11 cellular contexts compared by ENCODE assay signal in genomic region chr9:114287001-114287762, GRCh38. TPM values are rescaled to one million over a fixed set of nuclear protein-coding genes. Genes with fewer than 3 reads are reported as not detected.
DNase-seq lines count a peak whose midpoint lies in the region; ATAC-seq and TF ChIP-seq lines count a peak whose summit lies in the region.
"Had no signal": no experiment of that assay in that cellular context is flagged by ENCODE, and none has a peak within 500 bp of the region (broad histone marks: within the 10 kb centered on the region; RNA-seq: fewer than 3 reads in every experiment).

No MANE protein-coding gene starts in this region.

- POLR2A ChIA-PET in A673 (lab: Charles Lee; ENCODE audit: low non-redundant PET): no interaction called here
- POLR2A ChIA-PET in GM10248 (lab: Yijun Ruan, JAX): no interaction called here

- H3K4me3 ChIP-seq in A673 (ENCODE audit: low read depth, low read length, poor library complexity, severe bottlenecking) (no peak overlapping the region), SJCRH30 (no peak overlapping the region), lower lobe of right lung (no peak overlapping the region)

- H3K27me3 ChIP-seq in A673 (replicated peaks; ENCODE audit: insufficient read depth, low read depth, low read length, poor library complexity) (no peaks in the 10 kb centered on the region), SJCRH30 (no peaks in the 10 kb centered on the region), lower lobe of right lung (ENCODE audit: low read depth) (no peaks in the 10 kb centered on the region)

- H3K9me3 ChIP-seq in A673 (ENCODE audit: low read depth, low read length, poor library complexity, severe bottlenecking) (no peaks in the 10 kb centered on the region), SJCRH30 (replicated peaks) (no peaks in the 10 kb centered on the region), lower lobe of right lung (no peaks in the 10 kb centered on the region)

- peaks cover 7% of the 10 kb centered on the region for H3K4me1 ChIP-seq in A673 (ENCODE audit: insufficient read depth, low read length, poor library complexity, severe bottlenecking)
- H3K4me1 ChIP-seq in SJCRH30: peaks cover 18% of the 10 kb centered on the region
- H3K4me1 ChIP-seq in lower lobe of right lung: no peaks in the 10 kb centered on the region

- CTCF ChIA-PET in A673 (lab: Charles Lee) (interaction anchor here (0.8 to 1.1 kb wide), 2 partner anchors 179 to 205 kb away, joined by 3 to 4 read pairs; no protein-coding TSS in a partner anchor), GM10248 (lab: Yijun Ruan, JAX) (interaction anchor here (1.1 to 7.7 kb wide), 4 partner anchors 25 to 204 kb away, joined by 3 to 80 read pairs (median 8); partner anchors contain the start of gene COL27A1)

- DNase-seq in A673 (ENCODE audit: low spot score) (peak; percentile 51), DMS153 (lab: John Stamatoyannopoulos, UW) (peak; percentile 36), SJCRH30 (no peak), lower lobe of right lung (peak; percentile 33), GM10248 (ENCODE audit: extremely low spot score) (no peak), GM19240 (ENCODE audit: insufficient read length, low spot score) (no peak)
- no peak for DNase-seq in stimulated activated naive CD4-positive, alpha-beta T cell (lab: John Stamatoyannopoulos, UW)
- DNase-seq: NCI-H1048 had no signal

- TF ChIP-seq CTCF in A673 (conservative IDR thresholded peaks at IDR 0.05; ENCODE audit: low read depth, low read length): peak; percentile 35; the same call in 1 of the 2 replicates
- no peak for TF ChIP-seq CTCF in lower lobe of right lung (IDR thresholded peaks at IDR 0.05)
- no peak for TF ChIP-seq CTCF in GM10248 (IDR thresholded peaks at IDR 0.05; ENCODE audit: control extremely low read depth, extremely low read depth, low read depth, missing control alignments)

- ATAC-seq in lower lobe of right lung (no peak), HG02870 (IDR thresholded peaks at IDR 0.05; ENCODE audit: unreplicated experiment) (no peak)
- ATAC-seq: CD8-positive, alpha-beta T cell had no signal

- BruUV-seq in A673 (replicated peaks; lab: Mats Ljungman, UMichigan): no TSS peak

- H3K36me3 ChIP-seq in A673 (ENCODE audit: insufficient read depth, low read length, poor library complexity, severe bottlenecking) (peaks cover under 1% of the 10 kb centered on the region), SJCRH30 (peaks cover 9% of the 10 kb centered on the region; the same call in 1 of the 2 replicates), lower lobe of right lung (peaks cover 1% of the 10 kb centered on the region)

- intact Hi-C loops in A673 (cut with micrococcal nuclease; ENCODE audit: unreplicated experiment) (no loop called here), lower lobe of right lung (cut with DNase I) (no loop called here)

- peak overlapping the region; percentile 4 for H3K27ac ChIP-seq in A673 (ENCODE audit: low read depth, low read length, poor library complexity, severe bottlenecking)
- H3K27ac ChIP-seq in SJCRH30: peak overlapping the region; percentile 27; the same call in 1 of the 2 replicates
- no peak overlapping the region for H3K27ac ChIP-seq in lower lobe of right lung

RNA-seq across cellular contexts. Expression of gene ORM1, which starts 35.7 kb away (rescaled TPM):
- total RNA-seq in A673 (2021) (not detected in 2 replicates), lower lobe of right lung (9.2 TPM)
- not detected in 2 replicates for total RNA-seq in SJCRH30 (2014; rRNA removed; shearing (Covaris generic))
- total RNA-seq: CD8-positive, alpha-beta T cell; temporal lobe had no signal

RNA-seq across cellular contexts. Expression of gene ORM2, which starts 42.5 kb away (rescaled TPM):
- total RNA-seq in A673 (2021) (not detected in 2 replicates), lower lobe of right lung (3.1 TPM)
- total RNA-seq in SJCRH30 (2014; rRNA removed; shearing (Covaris generic)): not detected in 2 replicates
- total RNA-seq: CD8-positive, alpha-beta T cell; temporal lobe had no signal

Comparison
In these comparisons a context has a peak if more than half of its experiments do, and no peak if none do; other contexts are left out.
1. DNase-seq: peak in A673 (single experiment), DMS153 (single experiment) and lower lobe of right lung (single experiment); none in SJCRH30 (0 of 2), GM10248 (single experiment), stimulated activated naive CD4-positive, alpha-beta T cell (0 of 6) and GM19240 (single experiment).
2. RNA of gene ORM1, which starts 35.7 kb away (total RNA-seq): 9.2 TPM in lower lobe of right lung (single experiment); not detected in A673 and not detected in SJCRH30; every median in the first group is over 10 times any median in the second.